8 cellular contexts compared by ENCODE assay signal in genomic region chr12:40992158-40992557, GRCh38.
"Had no signal": no experiment of that assay in that cellular context is flagged by ENCODE, and none has a peak within 500 bp of the region (broad histone marks: within the 10 kb centered on the region; RNA-seq: fewer than 3 reads in every experiment).

No MANE protein-coding gene starts in this region.

- H3K36me3 ChIP-seq: HAP-1 had no signal

- H3K4me3 ChIP-seq: GM23248, HAP-1 had no signal

- H3K9me3 ChIP-seq: HAP-1 had no signal

- DNase-seq: GM23248, H7, HFFc6, KBM-7 had no signal

- H3K4me2 ChIP-seq: KMS-11 had no signal

- H3K4me1 ChIP-seq: HAP-1 had no signal

- H3K27ac ChIP-seq: GM23248, HL-60, KMS-11 had no signal

- H2AFZ ChIP-seq: GM23248 had no signal

- ATAC-seq: HCT116 had no signal

- H3K9ac ChIP-seq: GM23248, KMS-11 had no signal
